37 cellular contexts compared by ENCODE assay signal in genomic region chr17:74585711-74586110, GRCh38. TPM values are rescaled to one million over a fixed set of nuclear protein-coding genes. Genes with fewer than 3 reads are reported as not detected.
"Had no signal": no experiment of that assay in that cellular context is flagged by ENCODE, and none has a peak within 500 bp of the region (broad histone marks: within the 10 kb centered on the region; RNA-seq: fewer than 3 reads in every experiment).

No MANE protein-coding gene starts in this region.

- H3K9ac ChIP-seq: parathyroid adenoma had no signal

- H3K9me3 Mint-ChIP-seq: natural killer cell treated with Interleukin-12 subunit alpha and Interleukin-12 subunit beta and Interleukin-15 and Interleukin-18, amount 100 ng/mL, for 72 hours; stimulated activated naive CD8-positive, alpha-beta T cell treated with anti-CD3 and anti-CD28 coated beads, Interleukin-15, Interleukin-2, amounts not matched to agents 100 ng/mL and 50 ng/mL, for 24 hours; type B pancreatic cell had no signal

- H3K79me2 ChIP-seq: hepatocyte, parathyroid adenoma had no signal

- H3K4me1 ChIP-seq: heart right ventricle, parathyroid adenoma, right atrium auricular region, right lobe of liver, tibial artery, uterus had no signal

- H2AFZ ChIP-seq: hepatocyte, parathyroid adenoma had no signal

- H3K36me3 Mint-ChIP-seq: natural killer cell treated with Interleukin-12 subunit alpha and Interleukin-12 subunit beta and Interleukin-15 and Interleukin-18, amount 100 ng/mL, for 72 hours; type B pancreatic cell had no signal

- H3K9me3 ChIP-seq: mucosa of descending colon, neutrophil, right atrium auricular region, right lobe of liver, thoracic aorta, uterus had no signal

- H3K27ac ChIP-seq: heart right ventricle, hepatocyte, neutrophil, parathyroid adenoma, right atrium auricular region, right lobe of liver, skin epidermis, suprapubic skin, thoracic aorta, tibial artery, uterus had no signal

- H3K4me3 ChIP-seq: heart right ventricle, hepatocyte, lung, mucosa of descending colon, right atrium auricular region, right lobe of liver, skin epidermis, suprapubic skin, thoracic aorta, tibial artery, uterus had no signal

- H3K27ac Mint-ChIP-seq: naive thymus-derived CD4-positive, alpha-beta T cell; natural killer cell treated with Interleukin-12 subunit alpha and Interleukin-12 subunit beta and Interleukin-15 and Interleukin-18, amount 100 ng/mL, for 72 hours; stimulated activated naive CD8-positive, alpha-beta T cell treated with anti-CD3 and anti-CD28 coated beads, Interleukin-15, Interleukin-2, amounts not matched to agents 100 ng/mL and 50 ng/mL, for 24 hours; type B pancreatic cell had no signal

- H3K4me3 Mint-ChIP-seq: naive thymus-derived CD4-positive, alpha-beta T cell; natural killer cell treated with Interleukin-12 subunit alpha and Interleukin-12 subunit beta and Interleukin-15 and Interleukin-18, amount 100 ng/mL, for 72 hours; neural crest cell; stimulated activated naive CD8-positive, alpha-beta T cell treated with anti-CD3 and anti-CD28 coated beads, Interleukin-15, Interleukin-2, amounts not matched to agents 100 ng/mL and 50 ng/mL, for 24 hours; type B pancreatic cell had no signal

- H3K27me3 Mint-ChIP-seq: stimulated activated naive CD8-positive, alpha-beta T cell treated with anti-CD3 and anti-CD28 coated beads, Interleukin-15, Interleukin-2, amounts not matched to agents 100 ng/mL and 50 ng/mL, for 24 hours had no signal

- H3K4me2 ChIP-seq: hepatocyte had no signal

- ATAC-seq: heart right ventricle; left lobe of liver; mucosa of descending colon; naive thymus-derived CD4-positive, alpha-beta T cell; natural killer cell treated with Interleukin-12 subunit alpha and Interleukin-12 subunit beta and Interleukin-15 and Interleukin-18, amount 100 ng/mL, for 72 hours; right lobe of liver had no signal

- H3K36me3 ChIP-seq: heart right ventricle, neutrophil, right atrium auricular region, right lobe of liver, suprapubic skin, thoracic aorta, tibial artery, uterus had no signal

- DNase-seq: heart right ventricle; islet precursor cell; mesendoderm; midbrain; mucosa of descending colon; naive thymus-derived CD4-positive, alpha-beta T cell; occipital lobe; right lobe of liver; stimulated activated CD4-positive, alpha-beta T cell treated with anti-CD3 and anti-CD28 coated beads, Interleukin-12 subunit alpha, Interleukin-12 subunit beta, amount 100 ng/mL, for 4 hours; stimulated activated CD4-positive, alpha-beta T cell treated with anti-CD3 and anti-CD28 coated beads, Interleukin-15, amount 100 ng/mL, for 24 hours; stimulated activated CD4-positive, alpha-beta T cell treated with anti-CD3 and anti-CD28 coated beads, Interleukin-2, amount 100 ng/mL, for 24 hours; stimulated activated CD4-positive, alpha-beta T cell treated with anti-CD3 and anti-CD28 coated beads, Interleukin-4, amount 100 ng/mL, for 1 hour; stimulated activated naive CD4-positive, alpha-beta T cell; tibial artery; uterus had no signal

- H3K27me3 ChIP-seq: hepatocyte, right atrium auricular region, right lobe of liver, tibial artery, uterus had no signal

RNA-seq across cellular contexts. Expression of gene CD300LD, which starts 6.4 kb away (rescaled TPM):
- total RNA-seq: heart right ventricle; hepatocyte; kidney epithelial cell; left lobe of liver; lower leg skin; mucosa of descending colon; myocyte; natural killer cell treated with Interleukin-12 subunit alpha and Interleukin-12 subunit beta and Interleukin-15 and Interleukin-18, amount 100 ng/mL, for 72 hours; neural crest cell; occipital lobe; osteocyte; posterior vena cava; pulmonary artery endothelial cell; renal cortical epithelial cell; right atrium auricular region; right lobe of liver; subcutaneous adipose tissue; suprapubic skin; thoracic aorta; ureter; uterus had no signal
- polyA plus RNA-seq: heart right ventricle; hepatocyte; naive thymus-derived CD4-positive, alpha-beta T cell had no signal

RNA-seq across cellular contexts. Expression of gene CD300H, which starts 18.4 kb away (rescaled TPM):
- total RNA-seq: kidney epithelial cell; left lobe of liver; lower leg skin; mucosa of descending colon; myocyte; natural killer cell treated with Interleukin-12 subunit alpha and Interleukin-12 subunit beta and Interleukin-15 and Interleukin-18, amount 100 ng/mL, for 72 hours; neural crest cell; occipital lobe; osteocyte; pulmonary artery endothelial cell; renal cortical epithelial cell; right atrium auricular region; subcutaneous adipose tissue; suprapubic skin; thoracic aorta; ureter; uterus had no signal
- polyA plus RNA-seq: heart right ventricle; hepatocyte; naive thymus-derived CD4-positive, alpha-beta T cell had no signal

RNA-seq across cellular contexts. Expression of gene CD300E, which starts 37.8 kb away (rescaled TPM):
- total RNA-seq: kidney epithelial cell; myocyte; natural killer cell treated with Interleukin-12 subunit alpha and Interleukin-12 subunit beta and Interleukin-15 and Interleukin-18, amount 100 ng/mL, for 72 hours; neural crest cell; osteocyte; pulmonary artery endothelial cell; renal cortical epithelial cell had no signal
- polyA plus RNA-seq: naive thymus-derived CD4-positive, alpha-beta T cell had no signal

RNA-seq across cellular contexts. Expression of gene CD300C, which starts 39.8 kb away (rescaled TPM):
- total RNA-seq: kidney epithelial cell, myocyte, neural crest cell, osteocyte, pulmonary artery endothelial cell had no signal
- polyA plus RNA-seq: naive thymus-derived CD4-positive, alpha-beta T cell had no signal

RNA-seq across cellular contexts. Expression of gene CD300LB, which starts 54.4 kb away (rescaled TPM):
- total RNA-seq: hepatocyte, kidney epithelial cell, myocyte, neural crest cell, occipital lobe, osteocyte, pulmonary artery endothelial cell, renal cortical epithelial cell, suprapubic skin had no signal
- polyA plus RNA-seq: hepatocyte; naive thymus-derived CD4-positive, alpha-beta T cell had no signal
